Comparison of ENCODE assay signal across 8 cellular contexts in genomic region chr4:127963633-127964398, GRCh38. TPM values are rescaled to one million over a fixed set of nuclear protein-coding genes. Genes with fewer than 3 reads are reported as not detected.
DNase-seq lines count a peak whose midpoint lies in the region; ATAC-seq and TF ChIP-seq lines count a peak whose summit lies in the region.
"Not testable (repeated sequence)": the region's sequence is repeated elsewhere in the genome, so short reads cannot be mapped to it uniquely, and the experiment has no call there.

No MANE protein-coding gene starts in this region.

- H3K4me2 ChIP-seq in GM23338 = peak overlapping the region; percentile 95
- peak overlapping the region; percentile 41 for H3K4me2 ChIP-seq in mammary epithelial cell (ENCODE audit: insufficient read depth, low read depth, low read length)
- H3K4me2 ChIP-seq in skeletal muscle satellite cell (ENCODE audit: low read length) = peak overlapping the region; percentile 92

- peak overlapping the region; percentile 95 for H3K4me3 Mint-ChIP-seq in GM23338

- DNase-seq in AG04450 (ENCODE audit: low read depth, low spot score); GM23338 (ENCODE audit: low spot score); Panc1 (ENCODE audit: low read depth, low spot score): not testable (repeated sequence)
- peak; percentile 23 for DNase-seq in activated T-cell treated with anti-CD3 and anti-CD28 coated beads, Interleukin-2, amount 50 U/mL, for 1 hour
- peak; percentile 2 for DNase-seq in mammary epithelial cell

- H4K20me1 ChIP-seq in GM23338 (replicated peaks; ENCODE audit: insufficient read depth) = peaks cover 14% of the 10 kb centered on the region; the same call in 1 of the 2 replicates
- not testable (repeated sequence) for H4K20me1 ChIP-seq in mammary epithelial cell (ENCODE audit: insufficient read depth, low read length)

- intact Hi-C loops in Panc1 (cut with micrococcal nuclease; ENCODE audit: unreplicated experiment) = not testable (repeated sequence)
- intact Hi-C loops in mammary epithelial cell (cut with micrococcal nuclease) = loop anchor here (10.0 kb wide), 1 partner anchor 321 kb away; the partner anchor contains the start of gene PGRMC2

- not testable (repeated sequence) for H3K4me1 Mint-ChIP-seq in GM23338

- H3F3A ChIP-seq in GM23338 (replicated peaks; ENCODE audit: low read depth) = not testable (repeated sequence)

- in situ Hi-C loops in Panc1 (cut with HindIII; ENCODE audit: low pct_unique_long_range_greater_than_20kb, low sequenced_read_pairs) = not testable (repeated sequence)
- in situ Hi-C loops in mammary epithelial cell (cut with MboI; ENCODE audit: low sequenced_read_pairs in 2 of 2) = loop anchor here in 1 of 2 donors (10.0 kb wide), 1 partner anchor 79 kb away; the partner anchor contains the start of gene PLK4

- not testable (repeated sequence) for H3K27me3 ChIP-seq in AG04450 (ENCODE audit: control insufficient read depth, insufficient read depth, low read length); GM23338 (ENCODE audit: insufficient read depth); Panc1 (ENCODE audit: control insufficient read depth, insufficient read depth, low read length); mammary epithelial cell (ENCODE audit: insufficient read depth, low read length); gastroesophageal sphincter; mucosa of rectum (ENCODE audit: control insufficient read depth in 2 of 2, insufficient read depth in 2 of 2, low read length in 2 of 2); skeletal muscle satellite cell (ENCODE audit: control insufficient read depth, insufficient read depth, low read length)

- not testable (repeated sequence) for H3K9me3 Mint-ChIP-seq in GM23338

- BruUV-seq in Panc1 (replicated peaks; lab: Mats Ljungman, UMichigan); mammary epithelial cell (replicated peaks; lab: Mats Ljungman, UMichigan): not testable (repeated sequence)

- POLR2A ChIA-PET in AG04450 (lab: Yijun Ruan, JAX); Panc1 (lab: Charles Lee): not testable (repeated sequence)

- peaks cover 16% of the 10 kb centered on the region for H3K27me3 Mint-ChIP-seq in GM23338 (ENCODE audit: insufficient read depth, low read depth, poor library complexity)

- TF ChIP-seq EP300 in gastroesophageal sphincter (IDR thresholded peaks at IDR 0.05) = not testable (repeated sequence)

- CTCF ChIA-PET in AG04450 (lab: Charles Lee); Panc1 (lab: Charles Lee); mammary epithelial cell (lab: Charles Lee; ENCODE audit: low non-redundant PET): not testable (repeated sequence)

- H3K27ac Mint-ChIP-seq in GM23338 = not testable (repeated sequence)

- WGBS in mammary epithelial cell (ENCODE audit: low coverage, missing lambda C conversion rate) = 39% methylated on average over 18 of the region's 35 CpGs
- 82% methylated on average over 2 to 8 of the region's 35 CpGs for WGBS in gastroesophageal sphincter (ENCODE audit: low coverage in 1 of 2), 2 donors

- TF ChIP-seq POLR2A in gastroesophageal sphincter (IDR thresholded peaks at IDR 0.05) = not testable (repeated sequence)

- H3K9me3 ChIP-seq in AG04450 (ENCODE audit: control insufficient read depth, insufficient read depth, low read length); Panc1 (ENCODE audit: control insufficient read depth, insufficient read depth, low read depth, low read length); mammary epithelial cell (replicated peaks; ENCODE audit: insufficient read depth, low read length); gastroesophageal sphincter; mucosa of rectum (ENCODE audit: control insufficient read depth in 2 of 2, low read length in 2 of 2); skeletal muscle satellite cell (replicated peaks; ENCODE audit: low read length): not testable (repeated sequence)

- peak overlapping the region; percentile 99 for H3K4me3 ChIP-seq in AG04450 (ENCODE audit: low read depth, low read length)
- peak overlapping the region; percentile 71 for H3K4me3 ChIP-seq in GM23338
- peak overlapping the region; percentile 86 to 89 for H3K4me3 ChIP-seq in Panc1 (ENCODE audit: low read depth in 2 of 2, low read length in 2 of 2)
- H3K4me3 ChIP-seq in mammary epithelial cell (replicated peaks in 1 of 3; ENCODE audit: insufficient read depth in 1 of 3, low read depth in 2 of 3, low read length in 3 of 3) = peak overlapping the region in 2 of 3 experiments; percentile 60 to 97
- peak overlapping the region; percentile 45 to 81 for H3K4me3 ChIP-seq in gastroesophageal sphincter
- H3K4me3 ChIP-seq in mucosa of rectum (ENCODE audit: low read length in 2 of 2) = peak overlapping the region; percentile 38 to 44
- peak overlapping the region; percentile 98 for H3K4me3 ChIP-seq in skeletal muscle satellite cell (ENCODE audit: low read length)

- dilution Hi-C loops in mammary epithelial cell (cut with HindIII; ENCODE audit: low sequenced_read_pairs) = not testable (repeated sequence)

- H3K9ac ChIP-seq in mammary epithelial cell (ENCODE audit: insufficient read depth, low read length); mucosa of rectum (ENCODE audit: low read depth in 1 of 2, low read length in 2 of 2); skeletal muscle satellite cell (ENCODE audit: low read depth, low read length): not testable (repeated sequence)

- H3K36me3 Mint-ChIP-seq in GM23338 (ENCODE audit: low read depth) = peaks cover 13% of the 10 kb centered on the region

- H3K36me3 ChIP-seq in GM23338 (ENCODE audit: insufficient read depth); Panc1 (ENCODE audit: control insufficient read depth, insufficient read depth, low read length); mammary epithelial cell (ENCODE audit: insufficient read depth, low read length); gastroesophageal sphincter; mucosa of rectum (ENCODE audit: control insufficient read depth in 2 of 2, insufficient read depth in 2 of 2, low read length in 2 of 2); skeletal muscle satellite cell (ENCODE audit: insufficient read depth, low read length): not testable (repeated sequence)

- not testable (repeated sequence) for ATAC-seq in GM23338, Panc1, gastroesophageal sphincter

- H3K79me2 ChIP-seq in GM23338 (replicated peaks; ENCODE audit: insufficient read depth) = peaks cover 72% of the 10 kb centered on the region
- H3K79me2 ChIP-seq in mammary epithelial cell (ENCODE audit: insufficient read depth, low read length) = peaks cover 82% of the 10 kb centered on the region

- H3K4me1 ChIP-seq in GM23338 (ENCODE audit: insufficient read depth); mucosa of rectum (ENCODE audit: control insufficient read depth in 2 of 2, insufficient read depth in 2 of 2, low read length in 2 of 2); skeletal muscle satellite cell (ENCODE audit: control insufficient read depth, insufficient read depth, low read length): not testable (repeated sequence)
- H3K4me1 ChIP-seq in Panc1 (ENCODE audit: control insufficient read depth, insufficient read depth, low read length) = peaks cover 14% of the 10 kb centered on the region
- peaks cover 10% of the 10 kb centered on the region for H3K4me1 ChIP-seq in mammary epithelial cell (ENCODE audit: insufficient read depth, low read length)
- H3K4me1 ChIP-seq in gastroesophageal sphincter = peaks cover 0 to 57% (median 0%) of the 10 kb centered on the region in 3 donors

- H3K9me2 ChIP-seq in GM23338 (ENCODE audit: insufficient read depth) = not testable (repeated sequence)

- not testable (repeated sequence) for H3K27ac ChIP-seq in AG04450 (ENCODE audit: low read depth, low read length); GM23338 (ENCODE audit: low read depth); Panc1 (ENCODE audit: low read length); mammary epithelial cell (ENCODE audit: insufficient read depth, low read depth, low read length); mucosa of rectum (ENCODE audit: low read depth in 2 of 2, low read length in 2 of 2)
- H3K27ac ChIP-seq in gastroesophageal sphincter = peak overlapping the region; percentile 63 to 97 (median 94)

- not testable (repeated sequence) for H2AFZ ChIP-seq in GM23338
- H2AFZ ChIP-seq in mammary epithelial cell (ENCODE audit: low read depth, low read length) = peak overlapping the region; percentile 56

- not testable (repeated sequence) for TF ChIP-seq CTCF in AG04450 (IDR thresholded peaks at IDR 0.05; ENCODE audit: low read depth, low read length); Panc1 (IDR thresholded peaks at IDR 0.05); mammary epithelial cell (conservative IDR thresholded peaks at IDR 0.05 in 1 of 2, IDR thresholded peaks at IDR 0.05 in 1 of 2; ENCODE audit: extremely low read depth in 1 of 2, insufficient read depth in 1 of 2, low read depth in 1 of 2, low read length in 2 of 2); gastroesophageal sphincter (IDR thresholded peaks at IDR 0.05)
- TF ChIP-seq CTCF in GM23338 (conservative IDR thresholded peaks at IDR 0.05; ENCODE audit: low read depth in 2 of 2) = 0 out of 4 replicates have a peak, but pooled peaks of 1 of the 2 experiments have one; percentile 10

RNA-seq across cellular contexts. Expression of gene MFSD8, which starts 1.2 kb away (rescaled TPM):
- 11.5 and 18.0 TPM in 2 replicates for polyA plus RNA-seq in AG04450 (2011; rRNA removed)
- 12.6 and 16.6 TPM in 2 replicates for polyA minus RNA-seq in AG04450 (2011; rRNA and poly(A)+ RNA removed)
- total RNA-seq in GM23338 (2014; rRNA removed; shearing (Covaris generic)) = 23.6 and 33.3 TPM in 2 replicates
- 19.4 and 24.0 TPM in 2 replicates for polyA plus RNA-seq in GM23338 (2016; fragmentation: Nextera tagmentation; extraction: Ambion mirVana)
- total RNA-seq in Panc1 (2021; ENCODE audit: unreplicated experiment) = 15.1 TPM
- 5.9 TPM for polyA plus RNA-seq in Panc1 (2012; ENCODE audit: insufficient read length)
- total RNA-seq in mammary epithelial cell = 10 to 100 TPM; 23.3 to 28.0 TPM
- polyA plus RNA-seq in mammary epithelial cell = 9.5 TPM
- 32.0 TPM for polyA minus RNA-seq in mammary epithelial cell
- 10 to 100 TPM; 11.4 to 55.4 (median 30.5) TPM for total RNA-seq in gastroesophageal sphincter
- total RNA-seq in skeletal muscle satellite cell (2012; rRNA removed) = 12.4 and 21.4 TPM in 2 replicates

RNA-seq across cellular contexts. Expression of gene ABHD18, which starts 1.4 kb away (rescaled TPM):
- polyA plus RNA-seq in AG04450 (2011; rRNA removed) = 3.2 and 4.5 TPM in 2 replicates
- polyA minus RNA-seq in AG04450 (2011; rRNA and poly(A)+ RNA removed) = 3.3 and 7.2 TPM in 2 replicates
- 14.4 and 18.6 TPM in 2 replicates for total RNA-seq in GM23338 (2014; rRNA removed; shearing (Covaris generic))
- 7.1 and 7.2 TPM in 2 replicates for polyA plus RNA-seq in GM23338 (2016; fragmentation: Nextera tagmentation; extraction: Ambion mirVana)
- 7.4 TPM for total RNA-seq in Panc1 (2021; ENCODE audit: unreplicated experiment)
- polyA plus RNA-seq in Panc1 (2012; ENCODE audit: insufficient read length) = 1.8 TPM
- 1 to 10 TPM; 6.3 to 7.7 TPM for total RNA-seq in mammary epithelial cell
- 2.3 TPM for polyA plus RNA-seq in mammary epithelial cell
- polyA minus RNA-seq in mammary epithelial cell = 2.2 TPM
- 1 to 10 TPM; 6.5 to 10.0 (median 8.4) TPM for total RNA-seq in gastroesophageal sphincter
- 5.0 and 6.6 TPM in 2 replicates for total RNA-seq in skeletal muscle satellite cell (2012; rRNA removed)

Comparison
In these comparisons a context has a peak if more than half of its experiments do, and no peak if none do; other contexts are left out.
1. H3K4me3 ChIP-seq: peak in every context shown above with its lines; median percentile 99 in AG04450; 98 in skeletal muscle satellite cell; 88 in Panc1; 78 in mammary epithelial cell; 71 in GM23338; 63 in gastroesophageal sphincter; 41 in mucosa of rectum.
2. H3K4me2 ChIP-seq: peak in every context shown above with its lines; median percentile 95 in GM23338; 92 in skeletal muscle satellite cell; 41 in mammary epithelial cell.